ENCODE assay signal across 8 cellular contexts in genomic region chr9:127578952-127579853, GRCh38. TPM values are rescaled to one million over a fixed set of nuclear protein-coding genes. Genes with fewer than 3 reads are reported as not detected.
A peak's percentile ranks its signal among the peaks of the same experiment; 100 is the strongest.
DNase-seq lines count a peak whose midpoint lies in the region; ATAC-seq and TF ChIP-seq lines count a peak whose summit lies in the region.

No MANE protein-coding gene starts in this region.

- H3F3A ChIP-seq in PC-9 (ENCODE audit: insufficient read depth, low read depth): peaks cover 62% of the 10 kb centered on the region

- H3K79me2 ChIP-seq in PC-9 (ENCODE audit: low read depth): peaks cover 12% of the 10 kb centered on the region; the same call in 1 of the 2 replicates

- H3K9ac ChIP-seq in BLaER1 treated with 17β-estradiol and CSF1 and Interleukin-3, amounts not matched to agents 10 nM and 100 nM: peak overlapping the region; percentile 66 to 86 (median 77)

- no peak for ATAC-seq in HG03159 (IDR thresholded peaks at IDR 0.05; ENCODE audit: unreplicated experiment)

- peaks cover 0 to 14% (median 0%) of the 10 kb centered on the region in 11 experiments; a peak in 4 of 22 replicates for H3K9me3 ChIP-seq in BLaER1 treated with 17β-estradiol and CSF1 and Interleukin-3, amounts not matched to agents 10 nM and 100 nM (replicated peaks in 1 of 11)
- H3K9me3 ChIP-seq in PC-9 (ENCODE audit: insufficient read depth, low read depth): peaks cover 16% of the 10 kb centered on the region
- no peaks in the 10 kb centered on the region for H3K9me3 ChIP-seq in esophagus (ENCODE audit: control insufficient read depth in 2 of 2, insufficient read depth in 1 of 2, low read depth in 1 of 2, low read length in 1 of 2)

- peak overlapping the region; percentile 67 to 93 (median 87) for H3K27ac ChIP-seq in BLaER1 treated with 17β-estradiol and CSF1 and Interleukin-3, amounts not matched to agents 10 nM and 100 nM
- H3K27ac ChIP-seq in PC-9 (peak overlapping the region; percentile 96), esophagus (ENCODE audit: low read depth in 2 of 2, low read length in 1 of 2) (peak overlapping the region; percentile 98 to 99)

- peaks cover 0 to 9% (median 0%) of the 10 kb centered on the region in 11 experiments; a peak in 1 of 22 replicates for H3K36me3 ChIP-seq in BLaER1 treated with 17β-estradiol and CSF1 and Interleukin-3, amounts not matched to agents 10 nM and 100 nM
- H3K36me3 ChIP-seq in PC-9 (ENCODE audit: low read depth): peaks cover 7% of the 10 kb centered on the region; the same call in 1 of the 2 replicates
- H3K36me3 ChIP-seq in esophagus (ENCODE audit: control insufficient read depth in 2 of 2, insufficient read depth in 2 of 2, low read length in 1 of 2): peaks cover 0 to 3% of the 10 kb centered on the region in 2 donors

- H3K27me3 ChIP-seq in BLaER1 treated with 17β-estradiol and CSF1 and Interleukin-3, amounts not matched to agents 10 nM and 100 nM: no peaks in the 10 kb centered on the region
- no peaks in the 10 kb centered on the region for H3K27me3 ChIP-seq in PC-9 (ENCODE audit: insufficient read depth, low read depth)
- H3K27me3 ChIP-seq in esophagus (ENCODE audit: control insufficient read depth in 1 of 2, insufficient read depth in 2 of 2, low read length in 2 of 2): no peaks in the 10 kb centered on the region

- peak overlapping the region; percentile 79 for H2AFZ ChIP-seq in PC-9

- DNase-seq in HK-2 (ENCODE audit: unreplicated experiment) (peak; percentile 98), PC-9 (peak; percentile 97 to 98), myocyte (ENCODE audit: low read depth) (peak; percentile 99)
- DNase-seq in activated T-cell treated with anti-CD3 and anti-CD28 coated beads, Interleukin-2, amount 50 U/mL, for 48 hours: peak; percentile 86 to 89
- DNase-seq in stimulated activated CD8-positive, alpha-beta memory T cell treated with anti-CD3 and anti-CD28 coated beads, Interleukin-4, amount 100 ng/mL, for 24 hours (ENCODE audit: low read depth): peak; percentile 74

- POLR2A ChIA-PET in PC-9 (lab: Charles Lee; ENCODE audit: unreplicated experiment): interaction anchor here (0.6 to 1.2 kb wide), 11 partner anchors 12 to 510 kb away, joined by 3 to 8 read pairs (median 5); partner anchors contain the start of genes CDK9 and ZNF79

- peak overlapping the region in 9 of 10 experiments; percentile 18 to 67 (median 50); a peak in 14 of 20 replicates for H3K4me3 ChIP-seq in BLaER1 treated with 17β-estradiol and CSF1 and Interleukin-3, amounts not matched to agents 10 nM and 100 nM
- peak overlapping the region; percentile 57 for H3K4me3 ChIP-seq in PC-9
- H3K4me3 ChIP-seq in esophagus (ENCODE audit: low read depth in 1 of 2, low read length in 2 of 2): peak overlapping the region; percentile 40 to 47

- H3K4me2 ChIP-seq in BLaER1 treated with 17β-estradiol and CSF1 and Interleukin-3, amounts not matched to agents 10 nM and 100 nM: peak overlapping the region; percentile 78 to 99 (median 95)
- H3K4me2 ChIP-seq in PC-9: peak overlapping the region; percentile 94

- no peaks in the 10 kb centered on the region for H3K9me2 ChIP-seq in PC-9 (ENCODE audit: insufficient read depth)

- WGBS in esophagus, 2 donors: 17 to 23% methylated on average over 21 of the region's 21 CpGs

- CTCF ChIA-PET in PC-9 (lab: Charles Lee): interaction anchor here (1.2 kb wide), 1 partner anchor 156 kb away, joined by 3 read pairs; the partner anchor contains the start of gene TOR2A

- H3K4me1 ChIP-seq in BLaER1 treated with 17β-estradiol and CSF1 and Interleukin-3, amounts not matched to agents 10 nM and 100 nM: peaks cover 52 to 93% (median 75%) of the 10 kb centered on the region in 10 experiments
- H3K4me1 ChIP-seq in PC-9 (replicated peaks; ENCODE audit: insufficient read depth) (peaks cover 57% of the 10 kb centered on the region), esophagus (ENCODE audit: control insufficient read depth in 2 of 2, insufficient read depth in 2 of 2, low read length in 1 of 2) (peaks cover 2 to 12% of the 10 kb centered on the region in 2 donors)

- TF ChIP-seq CTCF in PC-9 (conservative IDR thresholded peaks at IDR 0.05): peak; percentile 50

- intact Hi-C loops in PC-9 (cut with micrococcal nuclease; ENCODE audit: unreplicated experiment): loop anchor here (1.0 to 10.0 kb wide), 5 partner anchors 18 to 426 kb away; partner anchors contain the start of gene SLC2A8

- no peaks in the 10 kb centered on the region for H4K20me1 ChIP-seq in BLaER1 treated with 17β-estradiol and CSF1 and Interleukin-3, amounts not matched to agents 10 nM and 100 nM
- H4K20me1 ChIP-seq in PC-9 (ENCODE audit: insufficient read depth): no peaks in the 10 kb centered on the region

- BruUV-seq in PC-9 (replicated peaks; lab: Mats Ljungman, UMichigan): TSS peak; percentile 63

RNA-seq across cellular contexts. Expression of gene STXBP1, which starts 32.9 kb away (rescaled TPM):
- total RNA-seq in PC-9 (2021) (35.1 and 44.0 TPM in 2 replicates), myocyte (10.6 and 21.9 TPM in 2 replicates)
- 1 to 10 TPM; 4.7 to 7.1 TPM for polyA plus RNA-seq in esophagus
- 31.0 TPM for polyA plus RNA-seq in myocyte (2012)
